ENCODE assay signal across 7 cellular contexts in the genomic region with DNA sequence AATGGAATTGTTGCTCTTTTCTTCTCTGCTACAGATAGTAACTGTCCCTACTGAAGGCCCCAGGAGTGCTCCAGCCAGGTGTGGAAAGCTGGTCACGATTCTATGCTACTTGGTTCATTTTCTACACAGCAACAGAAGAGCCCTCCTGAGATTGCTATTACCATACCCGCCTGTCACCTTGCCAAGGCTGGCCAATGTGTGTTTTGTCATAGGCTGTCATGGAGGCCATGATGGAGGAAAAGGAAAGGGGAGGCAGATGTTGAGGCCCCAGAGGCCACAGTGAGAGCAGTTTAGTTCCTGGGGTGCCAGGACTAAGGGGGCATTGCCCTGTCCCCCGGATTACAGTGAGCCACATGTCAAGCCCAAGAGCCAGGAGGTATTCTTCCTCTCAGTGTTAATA. TPM values are rescaled to one million over a fixed set of nuclear protein-coding genes. Genes with fewer than 3 reads are reported as not detected.
DNase-seq lines count a peak whose midpoint lies in the region; FAIRE-seq and TF ChIP-seq lines count a peak whose summit lies in the region.

No MANE protein-coding gene starts in this region.

- H3K4me1 Mint-ChIP-seq in H9 = peaks cover 5 to 12% of the 10 kb centered on the region in 2 experiments; a peak in 3 of 4 replicates

- peak overlapping the region; percentile 91 to 99 for H3K4me3 Mint-ChIP-seq in H9

- H4K20me1 ChIP-seq in H9 (ENCODE audit: control insufficient read depth, insufficient read depth, insufficient read length) (no peaks in the 10 kb centered on the region), smooth muscle cell (ENCODE audit: low read depth) (peaks cover 11% of the 10 kb centered on the region)

- H3K27me3 ChIP-seq in H9 (ENCODE audit: insufficient read depth, low read length) = no peaks in the 10 kb centered on the region
- H3K27me3 ChIP-seq in WERI-Rb-1 (ENCODE audit: insufficient read depth, low read depth, severe bottlenecking) = no peaks in the 10 kb centered on the region
- H3K27me3 ChIP-seq in smooth muscle cell (ENCODE audit: low read depth) = no peaks in the 10 kb centered on the region

- no peak overlapping the region for H2BK5ac ChIP-seq in H9 (ENCODE audit: insufficient read length, low read length)

- H4K5ac ChIP-seq in H9 (ENCODE audit: insufficient read length, low read depth, low read length) = no peak overlapping the region

- H3K9me3 ChIP-seq in H9 (ENCODE audit: control insufficient read depth, low read depth, low read length) (no peaks in the 10 kb centered on the region), WERI-Rb-1 (ENCODE audit: severe bottlenecking) (no peaks in the 10 kb centered on the region), smooth muscle cell (replicated peaks; ENCODE audit: low read depth) (no peaks in the 10 kb centered on the region)

- H2AFZ ChIP-seq in H9 (ENCODE audit: low read length) (no peak overlapping the region), smooth muscle cell (ENCODE audit: low read depth) (peak overlapping the region; percentile 87)

- H3K27me3 Mint-ChIP-seq in H9 (ENCODE audit: low read depth) = no peaks in the 10 kb centered on the region

- no peak overlapping the region for H2BK120ac ChIP-seq in H9 (ENCODE audit: low read depth, low read length, poor library complexity, severe bottlenecking)

- no peak overlapping the region for H4K8ac ChIP-seq in H9 (replicated peaks; ENCODE audit: insufficient read length, low read depth, low read length)

- H2BK15ac ChIP-seq in H9 (ENCODE audit: low read depth, low read length) = no peak overlapping the region

- H3K9me3 Mint-ChIP-seq in H9 = no peaks in the 10 kb centered on the region

- H3K18ac ChIP-seq in H9 (ENCODE audit: insufficient read length, low read depth, low read length) = no peak overlapping the region

- no peak overlapping the region for H3K23ac ChIP-seq in H9 (ENCODE audit: insufficient read length, low read depth, low read length)

- H3K4me1 ChIP-seq in H9 (ENCODE audit: insufficient read depth, low read length) = no peaks in the 10 kb centered on the region
- H3K4me1 ChIP-seq in smooth muscle cell (ENCODE audit: low read depth) = peaks cover 11% of the 10 kb centered on the region

- no CpG with 5 or more reads among the region's 3 CpGs for WGBS in H9 (ENCODE audit: extremely low coverage, insufficient read length, low lambda C conversion rate)
- WGBS in smooth muscle cell (ENCODE audit: low lambda C conversion rate) = 94% methylated on average over 3 of the region's 3 CpGs

- H3K23me2 ChIP-seq in H9 (ENCODE audit: insufficient read length, low read depth, low read length, poor library complexity, severe bottlenecking) = peaks cover 12% of the 10 kb centered on the region

- no peak for FAIRE-seq in RCC 7860 (lab: Jason Lieb, UNC)

- H3K56ac ChIP-seq in H9 (ENCODE audit: insufficient read length, low read depth, low read length) = no peak overlapping the region

- no peak overlapping the region for H3K14ac ChIP-seq in H9 (ENCODE audit: insufficient read depth, low read length)

- no peak overlapping the region for H2BK12ac ChIP-seq in H9 (ENCODE audit: insufficient read length, low read depth, low read length)

- H3K79me2 ChIP-seq in H9 (ENCODE audit: insufficient read depth, low read length) (no peaks in the 10 kb centered on the region), smooth muscle cell (ENCODE audit: low read depth) (peaks cover 19% of the 10 kb centered on the region)

- DNase-seq in H9 = no peak
- DNase-seq in WERI-Rb-1 = no peak
- DNase-seq in foreskin fibroblast = peak in 1 of 2 donors; percentile 21
- no peak for DNase-seq in smooth muscle cell (lab: John Stamatoyannopoulos, UW; ENCODE audit: unreplicated experiment)
- no peak for DNase-seq in NCI-H1417 (lab: John Stamatoyannopoulos, UW)
- no peak for DNase-seq in NCI-H2227 (lab: John Stamatoyannopoulos, UW; ENCODE audit: unreplicated experiment)
- DNase-seq in RCC 7860 (ENCODE audit: low spot score) = no peak

- H3K4ac ChIP-seq in H9 (ENCODE audit: low read depth, low read length) = no peak overlapping the region

- H3K36me3 ChIP-seq in WERI-Rb-1 (peaks cover 29% of the 10 kb centered on the region), smooth muscle cell (ENCODE audit: low read depth) (no peaks in the 10 kb centered on the region)

- H3K79me1 ChIP-seq in H9 (ENCODE audit: insufficient read depth, low read depth, low read length, poor library complexity, severe bottlenecking) = no peaks in the 10 kb centered on the region

- no peak overlapping the region for H3K27ac Mint-ChIP-seq in H9

- TF ChIP-seq CTCF in H9 (conservative IDR thresholded peaks at IDR 0.05) = no peak
- no peak for TF ChIP-seq CTCF in WERI-Rb-1 (IDR thresholded peaks at IDR 0.05; ENCODE audit: low read depth, low read length)
- TF ChIP-seq CTCF in foreskin fibroblast (IDR thresholded peaks at IDR 0.05; ENCODE audit: low read depth, low read length) = no peak
- no peak for TF ChIP-seq CTCF in smooth muscle cell (IDR thresholded peaks at IDR 0.05; ENCODE audit: borderline replicate concordance, insufficient read depth, poor library complexity, severe bottlenecking)

- no peaks in the 10 kb centered on the region for H3F3A ChIP-seq in smooth muscle cell (ENCODE audit: low read depth)

- no peak overlapping the region for H2AK5ac ChIP-seq in H9 (ENCODE audit: insufficient read length, low read length)

- no peak overlapping the region for H3K27ac ChIP-seq in H9 (ENCODE audit: insufficient read length, low read depth, low read length)
- H3K27ac ChIP-seq in WERI-Rb-1 = no peak overlapping the region
- no peak overlapping the region for H3K27ac ChIP-seq in smooth muscle cell (ENCODE audit: low read depth)

- no peak overlapping the region for H4K91ac ChIP-seq in H9 (ENCODE audit: insufficient read length, low read depth, low read length)

- H3T11ph ChIP-seq in H9 (ENCODE audit: low read length) = no peak overlapping the region

- H3K36me3 Mint-ChIP-seq in H9 (ENCODE audit: insufficient read depth in 1 of 3, low read depth in 3 of 3) = peaks cover 6 to 20% (median 6%) of the 10 kb centered on the region in 3 experiments; a peak in 6 of 7 replicates

- no peak overlapping the region for H2BK20ac ChIP-seq in H9 (ENCODE audit: low read depth, low read length, poor library complexity, severe bottlenecking)

- H3K4me2 ChIP-seq in H9 (ENCODE audit: insufficient read depth, insufficient read length, low read length) (peak overlapping the region; percentile 89), smooth muscle cell (peak overlapping the region; percentile 92)

- no peak overlapping the region for H3K9ac ChIP-seq in H9 (ENCODE audit: extremely low read depth, insufficient read length, low read length)
- peak overlapping the region; percentile 86 for H3K9ac ChIP-seq in smooth muscle cell (ENCODE audit: low read depth)

- H3K4me3 ChIP-seq in WERI-Rb-1 (ENCODE audit: low read depth, low read length) (peak overlapping the region; percentile 93), foreskin fibroblast (ENCODE audit: low read depth in 1 of 2, low read length in 2 of 2) (peak overlapping the region; percentile 77 to 100), smooth muscle cell (peak overlapping the region; percentile 62)

RNA-seq across cellular contexts. Expression of gene ELMOD3, which starts 1.0 kb away (rescaled TPM):
- total RNA-seq in H9 (2021) (7.4 and 7.6 TPM in 2 replicates), smooth muscle cell (13.3 and 28.2 TPM in 2 replicates)
- 15.2 and 16.4 TPM in 2 replicates for polyA plus RNA-seq in smooth muscle cell

RNA-seq across cellular contexts. Expression of gene RETSAT, which starts 1.2 kb away (rescaled TPM):
- 14.7 and 16.7 TPM in 2 replicates for total RNA-seq in H9 (2021)
- total RNA-seq in smooth muscle cell = 24.1 and 29.9 TPM in 2 replicates
- 17.9 and 20.6 TPM in 2 replicates for polyA plus RNA-seq in smooth muscle cell

RNA-seq across cellular contexts. Expression of gene TGOLN2, which starts 27.7 kb away (rescaled TPM):
- 47.7 and 47.8 TPM in 2 replicates for total RNA-seq in H9 (2021)
- 51.4 and 52.0 TPM in 2 replicates for total RNA-seq in smooth muscle cell
- polyA plus RNA-seq in smooth muscle cell = 34.4 and 37.1 TPM in 2 replicates

RNA-seq across cellular contexts. Expression of gene CAPG, which starts 54.6 kb away (rescaled TPM):
- total RNA-seq in H9 (2021) (72.8 and 78.8 TPM in 2 replicates), smooth muscle cell (50.1 and 51.6 TPM in 2 replicates)
- 96.2 and 183 TPM in 2 replicates for polyA plus RNA-seq in smooth muscle cell
